In the genomic region with DNA sequence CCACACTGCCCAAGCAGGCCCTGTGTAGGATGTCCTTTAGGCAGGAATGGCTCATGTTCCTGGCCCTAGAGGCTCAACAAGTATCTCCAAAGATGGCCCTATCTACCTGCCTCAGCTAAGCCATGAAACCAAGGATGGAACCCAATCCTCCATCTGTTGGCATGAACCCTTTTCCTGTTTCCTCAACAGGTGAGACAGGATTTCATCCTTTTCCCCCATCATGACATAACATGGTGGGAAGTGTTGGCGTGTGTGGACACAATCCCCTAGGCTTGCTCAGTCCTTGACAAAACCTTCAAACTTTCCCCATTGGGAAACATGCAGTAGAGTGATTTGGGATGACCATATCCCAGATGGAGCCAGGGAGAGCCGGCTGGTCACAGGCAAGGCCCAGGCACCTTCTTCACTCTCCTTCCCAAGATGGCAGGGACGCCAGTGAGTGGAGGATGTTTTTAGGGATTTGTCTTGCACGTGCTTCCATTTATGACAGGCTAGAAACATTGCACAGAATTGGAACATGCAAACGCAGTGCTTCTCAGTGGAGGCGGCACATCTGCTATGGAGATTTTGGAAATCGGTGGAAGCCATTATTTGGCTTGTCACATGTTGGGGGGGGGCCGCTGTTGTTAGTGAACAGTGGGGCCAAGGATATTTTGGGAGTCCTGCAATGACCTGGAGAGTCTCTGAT, we compare ENCODE assay signal across 21 cellular contexts.
"Had no signal": no experiment of that assay in that cellular context is flagged by ENCODE, and none has a peak within 500 bp of the region (broad histone marks: within the 10 kb centered on the region; RNA-seq: fewer than 3 reads in every experiment).

No MANE protein-coding gene starts in this region.

- H3K4me3 ChIP-seq: dorsolateral prefrontal cortex, heart right ventricle, left lung, lower lobe of right lung, neural progenitor cell, prostate gland, skin epidermis, suprapubic skin, tibial nerve had no signal

- H3K27me3 ChIP-seq: left lung, neural progenitor cell, suprapubic skin, tibial nerve had no signal

- H3K27ac ChIP-seq: dorsolateral prefrontal cortex, heart right ventricle, left lung, lower lobe of right lung, neural progenitor cell, parathyroid adenoma, prostate gland, skin epidermis, suprapubic skin, tibial nerve had no signal

- DNase-seq: central memory CD4-positive, alpha-beta T cell; cortex of kidney; dorsolateral prefrontal cortex; effector CD8-positive, alpha-beta T cell; heart right ventricle; hypothalamus; islet precursor cell; left lung; lower lobe of right lung; occipital lobe; retina; stimulated activated CD4-positive, alpha-beta T cell treated with anti-CD3 and anti-CD28 coated beads, Interleukin-12 subunit alpha, Interleukin-12 subunit beta, amount 100 ng/mL, for 4 hours; stimulated activated naive CD4-positive, alpha-beta T cell had no signal

- H3K36me3 ChIP-seq: heart right ventricle, left lung, lower lobe of right lung, neural progenitor cell, prostate gland, suprapubic skin, tibial nerve had no signal

- H3K9me3 ChIP-seq: heart right ventricle, left lung, lower lobe of right lung, prostate gland, suprapubic skin, tibial nerve had no signal

- H3K4me2 ChIP-seq: neural progenitor cell had no signal

- H3K4me1 ChIP-seq: heart right ventricle, left lung, lower lobe of right lung, parathyroid adenoma, prostate gland, suprapubic skin, tibial nerve had no signal

- ATAC-seq: heart right ventricle; left lung; lower lobe of right lung; natural killer cell treated with Interleukin-12 subunit alpha and Interleukin-12 subunit beta and Interleukin-15 and Interleukin-18, amount 100 ng/mL, for 72 hours; sciatic nerve had no signal

- H3K9ac ChIP-seq: neural progenitor cell, parathyroid adenoma had no signal
